In genomic region chr5:174990909-174991308, GRCh38 we compare ENCODE assay signal across 16 cellular contexts.
"Had no signal": no experiment of that assay in that cellular context is flagged by ENCODE, and none has a peak within 500 bp of the region (broad histone marks: within the 10 kb centered on the region; RNA-seq: fewer than 3 reads in every experiment).

No MANE protein-coding gene starts in this region.

- H3K4me1 ChIP-seq: neural progenitor cell had no signal

- H3K27me3 ChIP-seq: ovary had no signal

- ATAC-seq: activated CD8-positive, alpha-beta T cell treated with anti-CD3 and anti-CD28 coated beads for 36 hours; activated naive CD4-positive, alpha-beta T cell treated with anti-CD3 and anti-CD28 coated beads, Interleukin-2, amount 50 U/mL, for 72 hours; activated T-cell treated with anti-CD3 and anti-CD28 coated beads, Interleukin-2, amount 50 U/mL, for 4 hours; effector memory CD8-positive, alpha-beta T cell; stimulated activated naive B cell treated with anti-CD40 and anti-IgM and Interleukin-4, amounts not matched to agents 10 μg/mL and 1 μg/mL and 100 μg/mL, for 72 hours had no signal

- H3K4me3 ChIP-seq: neural progenitor cell, ovary had no signal

- H3K9me3 ChIP-seq: ovary had no signal

- H3K27ac ChIP-seq: neural progenitor cell, ovary, WERI-Rb-1 had no signal

- DNase-seq: activated CD4-positive, alpha-beta T cell treated with anti-CD3 and anti-CD28 coated beads for 48 hours; activated CD8-positive, alpha-beta T cell treated with anti-CD3 and anti-CD28 coated beads for 36 hours; activated effector memory CD4-positive, alpha-beta T cell treated with anti-CD3 and anti-CD28 coated beads, Interleukin-2, amount 50 U/mL, for 16 hours; activated T-cell treated with anti-CD3 and anti-CD28 coated beads, Interleukin-2, amount 50 U/mL, for 4 hours; cerebellar nuclear complex; effector memory CD8-positive, alpha-beta T cell; foreskin melanocyte; naive B cell; ovary; stimulated activated CD4-positive, alpha-beta T cell treated with anti-CD3 and anti-CD28 coated beads, Interleukin-4, amount 100 ng/mL, for 1 hour; stimulated activated naive B cell treated with anti-CD40 and anti-IgM and Interleukin-4, amounts not matched to agents 10 μg/mL and 1 μg/mL and 100 μg/mL, for 72 hours; trophoblast cell; WERI-Rb-1 had no signal

- FAIRE-seq: islet of Langerhans had no signal

- H3K36me3 ChIP-seq: neural progenitor cell, ovary, WERI-Rb-1 had no signal
